In genomic region chr4:182245541-182246245, GRCh38 we compare ENCODE assay signal across 16 cellular contexts. TPM values are rescaled to one million over a fixed set of nuclear protein-coding genes. Genes with fewer than 3 reads are reported as not detected.
DNase-seq lines count a peak whose midpoint lies in the region; ATAC-seq, FAIRE-seq and TF ChIP-seq lines count a peak whose summit lies in the region.
"Had no signal": no experiment of that assay in that cellular context is flagged by ENCODE, and none has a peak within 500 bp of the region (broad histone marks: within the 10 kb centered on the region; RNA-seq: fewer than 3 reads in every experiment).

No MANE protein-coding gene starts in this region.

- H3K4me3 Mint-ChIP-seq in astrocyte (ENCODE audit: unreplicated experiment): no peak overlapping the region
- peak overlapping the region; percentile 57 for H3K4me3 Mint-ChIP-seq in type B pancreatic cell

- H3K27me3 Mint-ChIP-seq in astrocyte (ENCODE audit: low read depth, unreplicated experiment) (no peaks in the 10 kb centered on the region), type B pancreatic cell (no peaks in the 10 kb centered on the region)

- peak overlapping the region; percentile 16 for H3K9ac ChIP-seq in astrocyte (ENCODE audit: low read length)

- peaks cover 28% of the 10 kb centered on the region for H3K79me2 ChIP-seq in astrocyte (ENCODE audit: insufficient read depth, low read length)

- H3K27me3 ChIP-seq in astrocyte (ENCODE audit: insufficient read depth, low read length) (no peaks in the 10 kb centered on the region), left ventricle myocardium inferior (ENCODE audit: low read depth) (peaks cover 22% of the 10 kb centered on the region)
- H3K27me3 ChIP-seq: tibial artery had no signal

- DNase-seq in Right ventricle myocardium superior (no peak), Right ventricle myocardium inferior (ENCODE audit: missing footprints) (no peak), astrocyte (ENCODE audit: low read depth) (no peak), left ventricle myocardium inferior (no peak), type B pancreatic cell (ENCODE audit: extremely low spot score, unreplicated experiment) (no peak), NCI-H82 (lab: John Stamatoyannopoulos, UW) (no peak), SIG-M5 treated with dmso at 0.1 percent for 504 hours (lab: John Stamatoyannopoulos, UW; ENCODE audit: unreplicated experiment) (no peak), UCSD-AML1 (lab: John Stamatoyannopoulos, UW; ENCODE audit: unreplicated experiment) (no peak)
- DNase-seq: activated naive CD4-positive, alpha-beta T cell treated with Interleukin-2 at 50 U/mL for 16 hours; DMS53; midbrain; NCI-H1092 treated with DMSO at 0.1 percent for 48 hours; NCI-H774; SHP77 treated with DMSO at 0.1 percent for 48 hours; tibial artery had no signal

- H3K27ac Mint-ChIP-seq in astrocyte (ENCODE audit: unreplicated experiment) (peak overlapping the region; percentile 79), type B pancreatic cell (peak overlapping the region; percentile 74)

- H3K27ac ChIP-seq in astrocyte (ENCODE audit: low read depth, low read length) (peak overlapping the region; percentile 35), left ventricle myocardium inferior (replicated peaks) (no peak overlapping the region)
- H3K27ac ChIP-seq: tibial artery had no signal

- ATAC-seq in Right ventricle myocardium superior (ENCODE audit: poor library complexity) (peak; percentile 39), Right ventricle myocardium inferior (no peak)

- intact Hi-C loops in Right ventricle myocardium superior (cut with DNase I): no loop called here
- intact Hi-C loops in Right ventricle myocardium inferior (cut with DNase I): no loop called here
- intact Hi-C loops in left ventricle myocardium inferior (cut with micrococcal nuclease): no loop called here

- H3K4me2 ChIP-seq in astrocyte (ENCODE audit: low read length): peak overlapping the region; percentile 50

- no peak for FAIRE-seq in astrocyte (lab: Jason Lieb, UNC)
- FAIRE-seq: bronchial epithelial cell had no signal

- no peaks in the 10 kb centered on the region for H3K9me3 ChIP-seq in astrocyte (ENCODE audit: insufficient read depth, low read depth, low read length)
- peaks cover 7% of the 10 kb centered on the region for H3K9me3 ChIP-seq in left ventricle myocardium inferior (replicated peaks)
- H3K9me3 ChIP-seq: tibial artery had no signal

- H3K4me1 ChIP-seq in astrocyte (ENCODE audit: insufficient read depth, low read length): peaks cover 39% of the 10 kb centered on the region
- peaks cover 10% of the 10 kb centered on the region for H3K4me1 ChIP-seq in left ventricle myocardium inferior
- H3K4me1 ChIP-seq: tibial artery had no signal

- H4K20me1 ChIP-seq in astrocyte (ENCODE audit: insufficient read depth, low read length): no peaks in the 10 kb centered on the region

- peaks cover 4% of the 10 kb centered on the region for H3K36me3 Mint-ChIP-seq in astrocyte (ENCODE audit: low read depth, unreplicated experiment)
- peaks cover 18% of the 10 kb centered on the region for H3K36me3 Mint-ChIP-seq in type B pancreatic cell

- H3K36me3 ChIP-seq in astrocyte (ENCODE audit: insufficient read depth, low read length): no peaks in the 10 kb centered on the region
- no peaks in the 10 kb centered on the region for H3K36me3 ChIP-seq in left ventricle myocardium inferior
- H3K36me3 ChIP-seq: tibial artery had no signal

- H3K4me1 Mint-ChIP-seq in astrocyte (ENCODE audit: low read depth, unreplicated experiment) (peaks cover 41% of the 10 kb centered on the region), type B pancreatic cell (ENCODE audit: unreplicated experiment) (peaks cover 30% of the 10 kb centered on the region)

- TF ChIP-seq CTCF in astrocyte (IDR thresholded peaks at IDR 0.05; ENCODE audit: insufficient read depth, low read depth, low read length) (no peak), left ventricle myocardium inferior (IDR thresholded peaks at IDR 0.05; ENCODE audit: borderline replicate concordance) (no peak), type B pancreatic cell (conservative IDR thresholded peaks at IDR 0.05) (no peak)

- H3K9me3 Mint-ChIP-seq in astrocyte (ENCODE audit: unreplicated experiment) (peaks cover 6% of the 10 kb centered on the region), type B pancreatic cell (peaks cover 12% of the 10 kb centered on the region)

- H3K4me3 ChIP-seq in astrocyte (ENCODE audit: insufficient read depth, low read depth, low read length) (no peak overlapping the region), left ventricle myocardium inferior (peak overlapping the region; percentile 49)
- H3K4me3 ChIP-seq: tibial artery had no signal

- H2AFZ ChIP-seq in astrocyte (ENCODE audit: low read depth, low read length): no peak overlapping the region

RNA-seq across cellular contexts. Expression of gene TENM3, which starts 2.5 kb away (rescaled TPM):
- total RNA-seq in Right ventricle myocardium superior (3.0 TPM), Right ventricle myocardium inferior (2.9 TPM), astrocyte (127 TPM in 2 replicates), left ventricle myocardium inferior (1.5 TPM), type B pancreatic cell (ENCODE audit: low replicate concordance) (49.3 and 73.5 TPM in 2 replicates)

Comparison
In these comparisons a context has a peak if more than half of its experiments do, and no peak if none do; other contexts are left out.
1. RNA of gene TENM3, which starts 2.5 kb away (total RNA-seq): 127 TPM in astrocyte and 49.3 to 73.5 TPM in type B pancreatic cell; 3.0 TPM in Right ventricle myocardium superior (single experiment), 2.9 TPM in Right ventricle myocardium inferior (single experiment) and 1.5 TPM in left ventricle myocardium inferior (single experiment); every median in the first group is over 10 times any median in the second.